8 cellular contexts compared by ENCODE assay signal in the genomic region with DNA sequence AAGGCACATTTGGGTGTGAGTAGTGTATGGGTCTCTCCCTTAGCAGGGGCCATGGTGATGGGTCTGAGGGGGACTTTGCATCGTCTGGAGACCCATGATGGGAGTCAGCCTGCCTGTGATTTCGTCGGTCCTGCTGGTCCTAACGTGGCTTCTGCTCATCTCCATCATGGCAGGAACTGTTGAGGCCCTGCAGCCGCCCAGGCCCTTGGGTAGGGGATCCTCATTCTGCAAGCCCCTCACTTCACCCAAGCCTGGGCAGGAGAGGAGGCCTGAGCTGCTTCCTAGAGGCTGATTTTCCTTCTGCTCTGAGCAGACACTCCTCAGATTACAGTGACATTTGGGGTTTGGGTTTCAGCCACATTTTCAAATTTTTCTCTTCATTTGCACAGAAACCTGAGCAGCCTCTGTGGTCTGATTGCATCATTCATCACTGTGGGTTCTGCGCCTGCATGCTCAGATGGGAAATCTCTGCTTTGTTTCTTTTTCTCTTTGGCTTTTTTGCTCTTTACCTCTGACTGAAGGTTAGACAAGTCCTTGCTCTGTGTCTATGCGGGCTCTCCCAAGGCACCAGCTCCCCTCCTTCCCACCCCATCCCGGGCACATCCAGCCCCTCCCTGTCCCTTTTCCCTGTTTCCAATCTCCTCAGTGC.
A peak's percentile ranks its signal among the peaks of the same experiment; 100 is the strongest.
DNase-seq lines count a peak whose midpoint lies in the region; ATAC-seq and TF ChIP-seq lines count a peak whose summit lies in the region.

No MANE protein-coding gene starts in this region.

- peaks cover 3% of the 10 kb centered on the region for H3K27me3 Mint-ChIP-seq in stimulated activated naive CD8-positive, alpha-beta T cell treated with anti-CD3 and anti-CD28 coated beads, Interleukin-15, Interleukin-2, amounts not matched to agents 100 ng/mL and 50 ng/mL, for 24 hours

- peaks cover 12% of the 10 kb centered on the region for H3K4me1 Mint-ChIP-seq in stimulated activated naive CD8-positive, alpha-beta T cell treated with anti-CD3 and anti-CD28 coated beads, Interleukin-15, Interleukin-2, amounts not matched to agents 100 ng/mL and 50 ng/mL, for 24 hours (ENCODE audit: low read depth)

- 71% methylated on average over 3 of the region's 8 CpGs for WGBS in mammary epithelial cell (ENCODE audit: low coverage, missing lambda C conversion rate)
- 58% methylated on average over 4 of the region's 8 CpGs for WGBS in suprapubic skin

- no peaks in the 10 kb centered on the region for H3K9me2 ChIP-seq in Loucy (replicated peaks; ENCODE audit: low read depth, low read length)

- no peaks in the 10 kb centered on the region for H3F3A ChIP-seq in Loucy (ENCODE audit: low read depth)

- in situ Hi-C loops in mammary epithelial cell (cut with MboI; ENCODE audit: low sequenced_read_pairs in 2 of 2) = no loop called here

- no peak overlapping the region for H3K27ac ChIP-seq in mammary epithelial cell (ENCODE audit: insufficient read depth, low read depth, low read length)
- H3K27ac ChIP-seq in suprapubic skin = no peak overlapping the region

- no peak for ATAC-seq in HG02970 (IDR thresholded peaks at IDR 0.05; ENCODE audit: low FRiP score, unreplicated experiment)

- H3K9ac ChIP-seq in Loucy (ENCODE audit: low read depth, low read length, poor library complexity, severe bottlenecking) (no peak overlapping the region), mammary epithelial cell (ENCODE audit: insufficient read depth, low read length) (no peak overlapping the region)

- H3K79me2 ChIP-seq in Loucy (ENCODE audit: insufficient read depth, low read length) (no peaks in the 10 kb centered on the region), mammary epithelial cell (ENCODE audit: insufficient read depth, low read length) (no peaks in the 10 kb centered on the region)

- no peak for TF ChIP-seq EP300 in suprapubic skin (IDR thresholded peaks at IDR 0.05)

- peak overlapping the region; percentile 75 for H3K27ac Mint-ChIP-seq in stimulated activated naive CD8-positive, alpha-beta T cell treated with anti-CD3 and anti-CD28 coated beads, Interleukin-15, Interleukin-2, amounts not matched to agents 100 ng/mL and 50 ng/mL, for 24 hours

- peak; percentile 13 for DNase-seq in NK-92 treated with Interleukin-12 subunit alpha and Interleukin-12 subunit beta, amount 100 ng/mL, for 24 hours (lab: John Stamatoyannopoulos, UW)
- DNase-seq in NK-92 (lab: John Stamatoyannopoulos, UW; ENCODE audit: unreplicated experiment) = no peak
- peak; percentile 74 for DNase-seq in HFF-Myc (ENCODE audit: extremely low read depth, low read depth)
- peak; percentile 40 for DNase-seq in mammary epithelial cell
- DNase-seq in suprapubic skin (ENCODE audit: low spot score in 2 of 2) = no peak

- no peaks in the 10 kb centered on the region for H3K36me3 Mint-ChIP-seq in stimulated activated naive CD8-positive, alpha-beta T cell treated with anti-CD3 and anti-CD28 coated beads, Interleukin-15, Interleukin-2, amounts not matched to agents 100 ng/mL and 50 ng/mL, for 24 hours (ENCODE audit: low read depth)

- no peak overlapping the region for H3K4me3 ChIP-seq in HFF-Myc (replicated peaks; ENCODE audit: low read depth, low read length)
- H3K4me3 ChIP-seq in Loucy (ENCODE audit: low read length, poor library complexity, severe bottlenecking) = no peak overlapping the region
- no peak overlapping the region for H3K4me3 ChIP-seq in mammary epithelial cell (replicated peaks in 1 of 3; ENCODE audit: insufficient read depth in 1 of 3, low read depth in 2 of 3, low read length in 3 of 3)
- H3K4me3 ChIP-seq in suprapubic skin = no peak overlapping the region

- intact Hi-C loops in mammary epithelial cell (cut with micrococcal nuclease) = no loop called here

- H4K20me1 ChIP-seq in Loucy (ENCODE audit: insufficient read depth, low read length, poor library complexity, severe bottlenecking) (no peaks in the 10 kb centered on the region), mammary epithelial cell (ENCODE audit: insufficient read depth, low read length) (no peaks in the 10 kb centered on the region)

- H3K9me3 Mint-ChIP-seq in stimulated activated naive CD8-positive, alpha-beta T cell treated with anti-CD3 and anti-CD28 coated beads, Interleukin-15, Interleukin-2, amounts not matched to agents 100 ng/mL and 50 ng/mL, for 24 hours = no peaks in the 10 kb centered on the region

- CTCF ChIA-PET in mammary epithelial cell (lab: Charles Lee; ENCODE audit: low non-redundant PET) = no interaction called here

- TF ChIP-seq CTCF in HFF-Myc (IDR thresholded peaks at IDR 0.05; ENCODE audit: low read depth, low read length, missing control alignments) = no peak
- TF ChIP-seq CTCF in Loucy (conservative IDR thresholded peaks at IDR 0.05; ENCODE audit: low read length) = no peak
- TF ChIP-seq CTCF in mammary epithelial cell (conservative IDR thresholded peaks at IDR 0.05 in 1 of 2, IDR thresholded peaks at IDR 0.05 in 1 of 2; ENCODE audit: extremely low read depth in 1 of 2, insufficient read depth in 1 of 2, low read depth in 1 of 2, low read length in 2 of 2) = no peak
- no peak for TF ChIP-seq CTCF in suprapubic skin (IDR thresholded peaks at IDR 0.05)

- H2AFZ ChIP-seq in Loucy (ENCODE audit: low read length) = no peak overlapping the region
- peak overlapping the region; percentile 21 for H2AFZ ChIP-seq in mammary epithelial cell (ENCODE audit: low read depth, low read length)

- TF ChIP-seq POLR2A in suprapubic skin (IDR thresholded peaks at IDR 0.05) = no peak

- no peaks in the 10 kb centered on the region for H3K36me3 ChIP-seq in Loucy (ENCODE audit: insufficient read depth, low read length)
- no peaks in the 10 kb centered on the region for H3K36me3 ChIP-seq in mammary epithelial cell (ENCODE audit: insufficient read depth, low read length)
- no peaks in the 10 kb centered on the region for H3K36me3 ChIP-seq in suprapubic skin

- no peak overlapping the region for H3K4me3 Mint-ChIP-seq in stimulated activated naive CD8-positive, alpha-beta T cell treated with anti-CD3 and anti-CD28 coated beads, Interleukin-15, Interleukin-2, amounts not matched to agents 100 ng/mL and 50 ng/mL, for 24 hours

- dilution Hi-C loops in mammary epithelial cell (cut with HindIII; ENCODE audit: low sequenced_read_pairs) = no loop called here

- H3K9me3 ChIP-seq in Loucy (ENCODE audit: insufficient read depth, low read depth, low read length) (no peaks in the 10 kb centered on the region), mammary epithelial cell (replicated peaks; ENCODE audit: insufficient read depth, low read length) (no peaks in the 10 kb centered on the region), suprapubic skin (no peaks in the 10 kb centered on the region)

- H3K4me2 ChIP-seq in Loucy (ENCODE audit: low read depth, low read length, poor library complexity, severe bottlenecking) (peak overlapping the region; percentile 23), mammary epithelial cell (ENCODE audit: insufficient read depth, low read depth, low read length) (no peak overlapping the region)

- BruUV-seq in mammary epithelial cell (replicated peaks; lab: Mats Ljungman, UMichigan) = no TSS peak

- no peaks in the 10 kb centered on the region for H3K27me3 ChIP-seq in Loucy (ENCODE audit: insufficient read depth, low read length, poor library complexity, severe bottlenecking)
- H3K27me3 ChIP-seq in mammary epithelial cell (ENCODE audit: insufficient read depth, low read length) = no peaks in the 10 kb centered on the region
- no peaks in the 10 kb centered on the region for H3K27me3 ChIP-seq in suprapubic skin

- H3K4me1 ChIP-seq in Loucy (ENCODE audit: insufficient read depth, low read length, poor library complexity, severe bottlenecking) (peaks cover 9% of the 10 kb centered on the region), mammary epithelial cell (ENCODE audit: insufficient read depth, low read length) (no peaks in the 10 kb centered on the region), suprapubic skin (peaks cover 6% of the 10 kb centered on the region)

Comparison
In these comparisons a context has a peak if more than half of its experiments do, and no peak if none do; other contexts are left out.
1. DNase-seq: peak in NK-92 treated with Interleukin-12 subunit alpha and Interleukin-12 subunit beta, amount 100 ng/mL, for 24 hours (single experiment), HFF-Myc (single experiment) and mammary epithelial cell (single experiment); none in NK-92 (single experiment) and suprapubic skin (0 of 2).